In the genomic region with DNA sequence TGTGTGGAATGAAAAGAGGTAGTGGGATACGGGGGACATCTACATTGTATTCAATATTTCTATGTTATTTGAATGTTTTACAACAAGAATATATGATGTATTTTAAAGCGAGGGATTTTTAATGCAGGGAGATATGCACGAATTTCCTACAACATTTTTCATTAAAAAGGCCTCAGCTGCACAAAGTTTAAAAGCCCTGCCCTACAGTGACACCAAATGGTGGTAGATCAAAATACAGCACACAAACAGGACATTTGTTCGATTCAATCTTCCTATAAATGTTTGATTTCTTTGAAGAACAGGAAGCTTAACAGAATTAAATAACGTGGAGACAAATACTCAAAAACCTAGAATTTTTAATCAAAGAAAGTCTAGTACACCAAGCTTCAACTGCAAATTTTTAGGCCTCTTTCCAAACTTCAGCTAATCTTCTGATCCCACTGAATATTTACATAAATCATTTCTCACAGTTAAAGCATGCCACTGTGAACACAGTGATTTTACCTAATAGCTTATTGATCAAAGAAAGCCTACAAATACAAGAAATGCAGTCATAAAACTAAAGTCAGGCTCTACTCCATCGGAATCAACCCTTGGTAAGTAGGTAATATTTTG, we compare ENCODE assay signal across 8 cellular contexts.
A peak's percentile ranks its signal among the peaks of the same experiment; 100 is the strongest.
DNase-seq lines count a peak whose midpoint lies in the region; ATAC-seq and TF ChIP-seq lines count a peak whose summit lies in the region.

No MANE protein-coding gene starts in this region.

- H3K4me2 ChIP-seq in smooth muscle cell, result no peak overlapping the region

- DNase-seq in ACHN (peak; percentile 35), GM20000 (ENCODE audit: low spot score) (peak; percentile 9), Panc1 (ENCODE audit: low read depth, low spot score) (no peak), fibroblast of the aortic adventitia (ENCODE audit: low read depth) (peak; percentile 78), smooth muscle cell (lab: John Stamatoyannopoulos, UW; ENCODE audit: unreplicated experiment) (no peak)
- no peak for DNase-seq in stimulated activated CD4-positive, alpha-beta T cell treated with anti-CD3 and anti-CD28 coated beads, Interleukin-4, amount 100 ng/mL, for 24 hours

- BruUV-seq in Panc1 (replicated peaks; lab: Mats Ljungman, UMichigan), result no TSS peak

- CTCF ChIA-PET in Panc1 (lab: Charles Lee), result no interaction called here

- H2AFZ ChIP-seq in smooth muscle cell (ENCODE audit: low read depth), result no peak overlapping the region

- H3K27ac ChIP-seq in Panc1 (ENCODE audit: low read length), result no peak overlapping the region
- H3K27ac ChIP-seq in smooth muscle cell (ENCODE audit: low read depth), result no peak overlapping the region

- H3K4me1 ChIP-seq in Panc1 (ENCODE audit: control insufficient read depth, insufficient read depth, low read length) (no peaks in the 10 kb centered on the region), smooth muscle cell (ENCODE audit: low read depth) (no peaks in the 10 kb centered on the region)

- H3K9me3 ChIP-seq in Panc1 (ENCODE audit: control insufficient read depth, insufficient read depth, low read depth, low read length) (no peaks in the 10 kb centered on the region), smooth muscle cell (replicated peaks; ENCODE audit: low read depth) (no peaks in the 10 kb centered on the region)

- H3K79me2 ChIP-seq in smooth muscle cell (ENCODE audit: low read depth), result no peaks in the 10 kb centered on the region

- ATAC-seq in Panc1, result no peak
- no peak for ATAC-seq in GM21447 (IDR thresholded peaks at IDR 0.05; ENCODE audit: unreplicated experiment)
- ATAC-seq in GM18517 (IDR thresholded peaks at IDR 0.05; ENCODE audit: unreplicated experiment), result no peak

- POLR2A ChIA-PET in Panc1 (lab: Charles Lee), result no interaction called here

- intact Hi-C loops in Panc1 (cut with micrococcal nuclease; ENCODE audit: unreplicated experiment), result loop anchor here (2.0 kb wide), 1 partner anchor 226 kb away; no protein-coding TSS in a partner anchor

- H3K4me3 ChIP-seq in Panc1 (ENCODE audit: low read depth in 2 of 2, low read length in 2 of 2) (no peak overlapping the region), fibroblast of the aortic adventitia (ENCODE audit: low read depth, low read length) (no peak overlapping the region), smooth muscle cell (no peak overlapping the region)

- H3K9ac ChIP-seq in smooth muscle cell (ENCODE audit: low read depth), result no peak overlapping the region

- H3K27me3 ChIP-seq in Panc1 (ENCODE audit: control insufficient read depth, insufficient read depth, low read length), result no peaks in the 10 kb centered on the region
- H3K27me3 ChIP-seq in smooth muscle cell (ENCODE audit: low read depth), result no peaks in the 10 kb centered on the region

- H3K36me3 ChIP-seq in Panc1 (ENCODE audit: control insufficient read depth, insufficient read depth, low read length) (no peaks in the 10 kb centered on the region), smooth muscle cell (ENCODE audit: low read depth) (no peaks in the 10 kb centered on the region)

- no peaks in the 10 kb centered on the region for H4K20me1 ChIP-seq in smooth muscle cell (ENCODE audit: low read depth)

- TF ChIP-seq CTCF in GM20000 (IDR thresholded peaks at IDR 0.05; ENCODE audit: extremely low read depth, missing control alignments), result peak; percentile 7
- peak; percentile 54; the same call in 1 of the 2 replicates for TF ChIP-seq CTCF in Panc1 (IDR thresholded peaks at IDR 0.05)
- peak; percentile 75 for TF ChIP-seq CTCF in fibroblast of the aortic adventitia (IDR thresholded peaks at IDR 0.05; ENCODE audit: insufficient read depth, low read length)
- TF ChIP-seq CTCF in smooth muscle cell (IDR thresholded peaks at IDR 0.05; ENCODE audit: borderline replicate concordance, insufficient read depth, poor library complexity, severe bottlenecking), result peak; percentile 59

- H3F3A ChIP-seq in smooth muscle cell (ENCODE audit: low read depth), result no peaks in the 10 kb centered on the region

- WGBS in smooth muscle cell (ENCODE audit: low lambda C conversion rate), result 73% methylated on average over 6 of the region's 6 CpGs

- in situ Hi-C loops in ACHN (cut with HindIII; ENCODE audit: low pct_ligation_motif_present, low pct_unique_long_range_greater_than_20kb, low sequenced_read_pairs) (no loop called here), Panc1 (cut with HindIII; ENCODE audit: low pct_unique_long_range_greater_than_20kb, low sequenced_read_pairs) (no loop called here)

Comparison
In these comparisons a context has a peak if more than half of its experiments do, and no peak if none do; other contexts are left out.
1. DNase-seq: peak in ACHN (single experiment), GM20000 (single experiment) and fibroblast of the aortic adventitia (single experiment); none in Panc1 (single experiment), smooth muscle cell (single experiment) and stimulated activated CD4-positive, alpha-beta T cell treated with anti-CD3 and anti-CD28 coated beads, Interleukin-4, amount 100 ng/mL, for 24 hours (single experiment).
2. CTCF ChIP-seq: peak in every context shown above with its lines; median percentile 75 in fibroblast of the aortic adventitia; 59 in smooth muscle cell; 54 in Panc1; 7 in GM20000.